Comparison of ENCODE assay signal across 8 cellular contexts in the genomic region with DNA sequence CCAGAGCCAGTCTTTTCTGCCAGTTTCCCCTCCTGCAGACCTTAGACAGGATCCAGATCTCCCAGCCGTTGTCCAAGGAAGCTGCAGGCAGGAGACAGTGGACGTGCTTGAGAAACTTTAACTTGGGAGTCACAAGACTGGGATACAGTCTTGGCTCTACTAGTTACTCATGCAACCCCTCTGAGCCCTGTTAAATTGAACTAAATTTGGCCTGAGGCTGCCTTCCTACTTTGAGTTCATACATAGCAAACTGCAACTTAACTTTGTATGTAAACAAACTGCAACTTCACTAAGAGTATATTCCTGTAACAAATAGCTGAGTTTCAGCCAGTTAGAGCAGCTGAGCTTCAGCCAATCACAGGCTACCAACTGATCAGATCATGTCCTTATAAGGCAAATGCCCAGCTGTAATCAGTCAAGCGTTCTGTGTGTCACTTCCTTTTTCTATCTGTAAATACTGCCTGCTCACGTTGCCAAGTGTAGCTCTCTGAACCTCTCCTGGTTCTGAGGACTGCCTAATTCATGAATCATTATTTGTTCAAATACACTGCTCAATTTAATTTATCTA.
A peak's percentile ranks its signal among the peaks of the same experiment; 100 is the strongest.
DNase-seq lines count a peak whose midpoint lies in the region; ATAC-seq, FAIRE-seq and TF ChIP-seq lines count a peak whose summit lies in the region.

No MANE protein-coding gene starts in this region.

- TF ChIP-seq CTCF in HepG2 (CRISPR knock-in tag; IDR thresholded peaks at IDR 0.05) (no peak), CD14-positive monocyte (IDR thresholded peaks at IDR 0.05) (no peak)
- no peak for TF ChIP-seq CTCF in CD4-positive, alpha-beta T cell (IDR thresholded peaks at IDR 0.05)

- H3K36me3 Mint-ChIP-seq in CD14-positive monocyte: no peaks in the 10 kb centered on the region
- H3K36me3 Mint-ChIP-seq in CD4-positive, alpha-beta T cell (ENCODE audit: low read depth): no peaks in the 10 kb centered on the region

- TF ChIP-seq EP300 in HepG2 (IDR thresholded peaks at IDR 0.05; ENCODE audit: low read depth in 2 of 2, low read length in 2 of 2) (peak in 1 of 2 experiments; percentile 25; a peak in 1 of 4 replicates), HepG2 (CRISPR knock-in tag; IDR thresholded peaks at IDR 0.05; ENCODE audit: borderline replicate concordance) (no peak)

- 11% methylated on average over 4 of the region's 4 CpGs for WGBS in HepG2 (ENCODE audit: low lambda C conversion rate)

- no peak overlapping the region for H3K27ac ChIP-seq in HepG2 (ENCODE audit: extremely low read length, insufficient read depth, low read length)
- no peak overlapping the region for H3K27ac ChIP-seq in CD4-positive, alpha-beta T cell (ENCODE audit: low read depth, low read length)

- peak; percentile 69 for ATAC-seq in HepG2
- ATAC-seq in GM21737 (IDR thresholded peaks at IDR 0.05; ENCODE audit: unreplicated experiment): no peak
- ATAC-seq in CD4-positive, alpha-beta T cell (ENCODE audit: poor library complexity): no peak

- no peak overlapping the region for H3K4me3 Mint-ChIP-seq in CD14-positive monocyte
- no peak overlapping the region for H3K4me3 Mint-ChIP-seq in CD4-positive, alpha-beta T cell

- no peaks in the 10 kb centered on the region for H3K4me1 ChIP-seq in HepG2 (ENCODE audit: insufficient read depth, low read length)

- no peak for TF ChIP-seq POLR2A in HepG2 (IDR thresholded peaks at IDR 0.05; ENCODE audit: insufficient read depth in 1 of 2, low read depth in 2 of 2, low read length in 2 of 2)

- no peaks in the 10 kb centered on the region for H3K27me3 Mint-ChIP-seq in CD14-positive monocyte (ENCODE audit: low read depth in 3 of 3)
- no peaks in the 10 kb centered on the region for H3K27me3 Mint-ChIP-seq in CD4-positive, alpha-beta T cell

- POLR2A ChIA-PET in HepG2 (lab: Yijun Ruan, JAX): no interaction called here
- POLR2A ChIA-PET in CD4-positive, alpha-beta T cell (lab: Charles Lee): no interaction called here

- peaks cover 4% of the 10 kb centered on the region for H3K9me3 ChIP-seq in HepG2 (ENCODE audit: low read length)
- H3K9me3 ChIP-seq in CD4-positive, alpha-beta T cell (ENCODE audit: control insufficient read depth, low read length): peaks cover 18% of the 10 kb centered on the region

- peak overlapping the region in 1 of 7 donors; percentile 52 for H3K27ac Mint-ChIP-seq in CD14-positive monocyte
- H3K27ac Mint-ChIP-seq in CD4-positive, alpha-beta T cell: no peak overlapping the region

- no peaks in the 10 kb centered on the region for H3K36me3 ChIP-seq in HepG2 (replicated peaks in 1 of 2; ENCODE audit: control insufficient read depth in 1 of 2, insufficient read depth in 2 of 2, low read length in 2 of 2)

- H3K79me2 ChIP-seq in HepG2 (ENCODE audit: insufficient read depth, low read length): no peaks in the 10 kb centered on the region

- BruUV-seq in HepG2 (replicated peaks; lab: Mats Ljungman, UMichigan): no TSS peak

- CTCF ChIA-PET in HepG2 (lab: Yijun Ruan, JAX; ENCODE audit: low intra/inter-chr PET ratio, low total read pairs): no interaction called here
- CTCF ChIA-PET in CD4-positive, alpha-beta T cell (lab: Charles Lee): no interaction called here

- H3K27me3 ChIP-seq in HepG2 (ENCODE audit: control insufficient read depth in 1 of 2, insufficient read depth in 2 of 2, low read length in 2 of 2): peaks cover 0 to 19% of the 10 kb centered on the region in 2 experiments; a peak in 1 of 5 replicates
- H3K27me3 ChIP-seq in CD4-positive, alpha-beta T cell (ENCODE audit: control insufficient read depth, insufficient read depth, low read length): no peaks in the 10 kb centered on the region

- no peak for FAIRE-seq in HepG2 (lab: Jason Lieb, UNC)

- in situ Hi-C loops in HepG2 (cut with HindIII; ENCODE audit: extremely low pct_ligation_motif_present, low pct_unique_long_range_greater_than_20kb): no loop called here

- intact Hi-C loops in HepG2 (cut with micrococcal nuclease; ENCODE audit: unreplicated experiment) (no loop called here), CD14-positive monocyte (cut with micrococcal nuclease) (no loop called here)
- intact Hi-C loops in CD4-positive, alpha-beta T cell (cut with DNase I, micrococcal nuclease): no loop called here

- H3K4me1 Mint-ChIP-seq in CD14-positive monocyte: no peaks in the 10 kb centered on the region
- no peaks in the 10 kb centered on the region for H3K4me1 Mint-ChIP-seq in CD4-positive, alpha-beta T cell (ENCODE audit: low read depth)

- H4K20me1 ChIP-seq in HepG2 (ENCODE audit: insufficient read depth, low read length): no peaks in the 10 kb centered on the region

- H3K9ac ChIP-seq in HepG2 (ENCODE audit: insufficient read depth, low read depth, low read length): no peak overlapping the region

- no peak overlapping the region for H2AFZ ChIP-seq in HepG2 (ENCODE audit: low read length)

- no peak overlapping the region for H3K4me3 ChIP-seq in Jurkat, Clone E6-1 (ENCODE audit: low read length)
- no peak overlapping the region for H3K4me3 ChIP-seq in HepG2 (replicated peaks in 1 of 3; ENCODE audit: insufficient read depth in 1 of 3, low read depth in 2 of 3, low read length in 3 of 3)

- TF ChIP-seq RAD21 in HepG2 (CRISPR knock-in tag; IDR thresholded peaks at IDR 0.05): no peak

- H3K9me3 Mint-ChIP-seq in CD14-positive monocyte: peaks cover 13 to 29% (median 18%) of the 10 kb centered on the region in 7 donors
- H3K9me3 Mint-ChIP-seq in CD4-positive, alpha-beta T cell: peaks cover 9% of the 10 kb centered on the region

- DNase-seq in GM04504 (ENCODE audit: low read depth) (peak; percentile 69), amniotic stem cell (lab: John Stamatoyannopoulos, UW) (peak; percentile 56), HepG2 (ENCODE audit: low spot score) (peak; percentile 70), CD14-positive monocyte (ENCODE audit: low spot score) (no peak), NCI-H2227 (lab: John Stamatoyannopoulos, UW; ENCODE audit: unreplicated experiment) (no peak)
- DNase-seq in Jurkat, Clone E6-1 (ENCODE audit: low read depth, low spot score): peak; percentile 7
- no peak for DNase-seq in CD4-positive, alpha-beta T cell

- peak overlapping the region; percentile 19; the same call in 1 of the 2 replicates for H3K4me2 ChIP-seq in HepG2 (ENCODE audit: low read depth, low read length)

TF ChIP-seq in HepG2, 621 proteins besides CTCF, POLR2A, EP300 and RAD21 (continues in another document):
- TF ChIP-seq HOMEZ (CRISPR knock-in tag; IDR thresholded peaks at IDR 0.05; ENCODE audit: low read depth) (peak; percentile 71; the same call in 1 of the 2 replicates), POGZ (CRISPR knock-in tag; IDR thresholded peaks at IDR 0.05) (no peak), BHLHE40 (IDR thresholded peaks at IDR 0.05; ENCODE audit: low read length) (peak; percentile 17; the same call in 1 of the 2 replicates), NFYC (CRISPR knock-in tag; IDR thresholded peaks at IDR 0.05) (peak; percentile 43; the same call in 1 of the 2 replicates), FOXA3 (CRISPR knock-in tag; IDR thresholded peaks at IDR 0.05) (peak; percentile 26), CREBL2 (CRISPR knock-in tag; IDR thresholded peaks at IDR 0.05; ENCODE audit: borderline replicate concordance) (no peak), GABPA (IDR thresholded peaks at IDR 0.05; ENCODE audit: low read depth, low read length) (no peak), GABPA (CRISPR knock-in tag; IDR thresholded peaks at IDR 0.05; ENCODE audit: low read depth) (peak; percentile 76), FIP1L1 (IDR thresholded peaks at IDR 0.05; ENCODE audit: borderline replicate concordance, insufficient read depth, low read depth, low read length) (no peak), GABPB1 (CRISPR knock-in tag; IDR thresholded peaks at IDR 0.05) (peak; percentile 65), SRF (IDR thresholded peaks at IDR 0.05; ENCODE audit: low read depth, low read length) (peak; percentile 93), CREB1 (IDR thresholded peaks at IDR 0.05) (no peak), CREB1 (CRISPR knock-in tag; IDR thresholded peaks at IDR 0.05) (peak; percentile 34; the same call in 1 of the 2 replicates), ARID3A (IDR thresholded peaks at IDR 0.05; ENCODE audit: low read depth, low read length) (peak; percentile 58; the same call in 1 of the 2 replicates)

Comparison
In these comparisons a context has a peak if more than half of its experiments do, and no peak if none do; other contexts are left out.
1. DNase-seq: peak in GM04504 (single experiment), Jurkat, Clone E6-1 (single experiment), amniotic stem cell (single experiment) and HepG2 (single experiment); none in CD14-positive monocyte (single experiment), NCI-H2227 (single experiment) and CD4-positive, alpha-beta T cell (0 of 10).